ENCODE assay signal across 20 cellular contexts in genomic region chr2:230701308-230701707, GRCh38.
"Had no signal": no experiment of that assay in that cellular context is flagged by ENCODE, and none has a peak within 500 bp of the region (broad histone marks: within the 10 kb centered on the region; RNA-seq: fewer than 3 reads in every experiment).

No MANE protein-coding gene starts in this region.

- H3K27ac ChIP-seq: foreskin keratinocyte, gastroesophageal sphincter, hepatocyte, prostate gland, right atrium auricular region, suprapubic skin, transverse colon, vagina had no signal

- ATAC-seq: foreskin keratinocyte; naive thymus-derived CD4-positive, alpha-beta T cell; stimulated activated naive CD8-positive, alpha-beta T cell treated with anti-CD3 and anti-CD28 coated beads, Interleukin-15, amount 100 ng/mL, for 72 hours had no signal

- H3K4me1 ChIP-seq: gastroesophageal sphincter, prostate gland, right atrium auricular region, vagina had no signal

- H2AFZ ChIP-seq: hepatocyte had no signal

- H3K79me2 ChIP-seq: hepatocyte had no signal

- H3K4me2 ChIP-seq: hepatocyte, smooth muscle cell had no signal

- H3K36me3 ChIP-seq: gastroesophageal sphincter, heart left ventricle, prostate gland, right atrium auricular region, suprapubic skin, transverse colon, vagina had no signal

- DNase-seq: foreskin keratinocyte; heart left ventricle; kidney; naive thymus-derived CD4-positive, alpha-beta T cell; stimulated activated CD4-positive, alpha-beta T cell treated with anti-CD3 and anti-CD28 coated beads, Interleukin-12 subunit alpha, Interleukin-12 subunit beta, amount 100 ng/mL, for 4 hours; stimulated activated CD4-positive, alpha-beta T cell treated with anti-CD3 and anti-CD28 coated beads, Interleukin-1b, Interleukin-23, amount 100 ng/mL, for 48 hours; stimulated activated CD4-positive, alpha-beta T cell treated with anti-CD3 and anti-CD28 coated beads, Interleukin-4, amount 100 ng/mL, for 1 hour; stimulated activated CD8-positive, alpha-beta memory T cell treated with anti-CD3 and anti-CD28 coated beads, Interleukin-4, amount 100 ng/mL, for 48 hours; stimulated activated naive CD4-positive, alpha-beta T cell; stimulated activated naive CD8-positive, alpha-beta T cell treated with anti-CD3 and anti-CD28 coated beads, Interleukin-15, amount 100 ng/mL, for 72 hours; transverse colon had no signal

- H3K27me3 ChIP-seq: foreskin keratinocyte, gastroesophageal sphincter, heart left ventricle, hepatocyte, right atrium auricular region, suprapubic skin, transverse colon, vagina had no signal

- H3K4me3 ChIP-seq: coronary artery, gastroesophageal sphincter, heart left ventricle, hepatocyte, lung, prostate gland, right atrium auricular region, smooth muscle cell, suprapubic skin, transverse colon, vagina had no signal

- H3K9me3 ChIP-seq: prostate gland, suprapubic skin, transverse colon, vagina had no signal
